Comparison of ENCODE assay signal across 1 cellular context in the genomic region with DNA sequence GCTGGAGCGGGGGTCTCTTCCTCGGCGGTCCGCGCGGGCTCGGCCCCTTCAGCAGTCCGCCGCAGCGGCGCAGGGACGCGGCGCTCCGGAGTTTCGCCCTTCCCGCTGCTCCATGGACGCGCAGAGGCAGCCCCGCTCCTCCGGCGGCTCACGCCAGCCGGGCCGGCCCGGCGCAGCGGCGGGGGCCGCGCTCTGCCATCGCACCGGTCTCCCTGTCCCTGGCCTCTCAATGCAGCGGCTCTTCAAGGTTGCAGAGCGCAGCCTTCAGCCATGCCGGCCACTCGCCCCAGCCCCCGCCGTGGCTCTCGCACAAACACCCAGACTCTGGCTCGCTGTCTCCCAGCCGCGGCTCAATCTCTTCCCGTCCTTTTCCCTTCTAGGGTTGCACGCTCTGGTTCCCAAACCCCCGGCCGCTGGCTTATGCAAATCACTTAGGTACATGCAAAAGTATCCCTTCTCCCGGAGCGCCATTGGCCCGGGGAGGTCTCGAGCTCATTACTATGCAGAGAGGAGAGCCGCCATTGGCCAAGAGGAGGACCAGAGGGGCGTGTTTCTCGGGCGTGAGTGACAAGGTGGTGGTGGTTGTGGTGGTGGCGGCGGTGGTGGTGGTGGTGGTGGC.
TF ChIP-seq lines count a peak whose summit lies in the region.

A gene with protein sequence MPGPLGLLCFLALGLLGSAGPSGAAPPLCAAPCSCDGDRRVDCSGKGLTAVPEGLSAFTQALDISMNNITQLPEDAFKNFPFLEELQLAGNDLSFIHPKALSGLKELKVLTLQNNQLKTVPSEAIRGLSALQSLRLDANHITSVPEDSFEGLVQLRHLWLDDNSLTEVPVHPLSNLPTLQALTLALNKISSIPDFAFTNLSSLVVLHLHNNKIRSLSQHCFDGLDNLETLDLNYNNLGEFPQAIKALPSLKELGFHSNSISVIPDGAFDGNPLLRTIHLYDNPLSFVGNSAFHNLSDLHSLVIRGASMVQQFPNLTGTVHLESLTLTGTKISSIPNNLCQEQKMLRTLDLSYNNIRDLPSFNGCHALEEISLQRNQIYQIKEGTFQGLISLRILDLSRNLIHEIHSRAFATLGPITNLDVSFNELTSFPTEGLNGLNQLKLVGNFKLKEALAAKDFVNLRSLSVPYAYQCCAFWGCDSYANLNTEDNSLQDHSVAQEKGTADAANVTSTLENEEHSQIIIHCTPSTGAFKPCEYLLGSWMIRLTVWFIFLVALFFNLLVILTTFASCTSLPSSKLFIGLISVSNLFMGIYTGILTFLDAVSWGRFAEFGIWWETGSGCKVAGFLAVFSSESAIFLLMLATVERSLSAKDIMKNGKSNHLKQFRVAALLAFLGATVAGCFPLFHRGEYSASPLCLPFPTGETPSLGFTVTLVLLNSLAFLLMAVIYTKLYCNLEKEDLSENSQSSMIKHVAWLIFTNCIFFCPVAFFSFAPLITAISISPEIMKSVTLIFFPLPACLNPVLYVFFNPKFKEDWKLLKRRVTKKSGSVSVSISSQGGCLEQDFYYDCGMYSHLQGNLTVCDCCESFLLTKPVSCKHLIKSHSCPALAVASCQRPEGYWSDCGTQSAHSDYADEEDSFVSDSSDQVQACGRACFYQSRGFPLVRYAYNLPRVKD (minus strand): TSS at position 393 of the 619 bp plus-strand sequence. CDS start 488 bp downstream, outside the sequence.

TF ChIP-seq in SK-N-SH treated with all-trans-retinoic acid at 6 μM for 48 hours, 23 proteins besides CTCF, POLR2A, EP300 and RAD21 (continued from another document):
- TF ChIP-seq, protein P1, sequence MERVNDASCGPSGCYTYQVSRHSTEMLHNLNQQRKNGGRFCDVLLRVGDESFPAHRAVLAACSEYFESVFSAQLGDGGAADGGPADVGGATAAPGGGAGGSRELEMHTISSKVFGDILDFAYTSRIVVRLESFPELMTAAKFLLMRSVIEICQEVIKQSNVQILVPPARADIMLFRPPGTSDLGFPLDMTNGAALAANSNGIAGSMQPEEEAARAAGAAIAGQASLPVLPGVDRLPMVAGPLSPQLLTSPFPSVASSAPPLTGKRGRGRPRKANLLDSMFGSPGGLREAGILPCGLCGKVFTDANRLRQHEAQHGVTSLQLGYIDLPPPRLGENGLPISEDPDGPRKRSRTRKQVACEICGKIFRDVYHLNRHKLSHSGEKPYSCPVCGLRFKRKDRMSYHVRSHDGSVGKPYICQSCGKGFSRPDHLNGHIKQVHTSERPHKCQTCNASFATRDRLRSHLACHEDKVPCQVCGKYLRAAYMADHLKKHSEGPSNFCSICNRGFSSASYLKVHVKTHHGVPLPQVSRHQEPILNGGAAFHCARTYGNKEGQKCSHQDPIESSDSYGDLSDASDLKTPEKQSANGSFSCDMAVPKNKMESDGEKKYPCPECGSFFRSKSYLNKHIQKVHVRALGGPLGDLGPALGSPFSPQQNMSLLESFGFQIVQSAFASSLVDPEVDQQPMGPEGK (CRISPR knock-in tag; IDR thresholded peaks at IDR 0.05; ENCODE audit: borderline replicate concordance), result no peak
- no peak for TF ChIP-seq ZNF70 (CRISPR knock-in tag; IDR thresholded peaks at IDR 0.05)
- TF ChIP-seq GLIS3 (CRISPR knock-in tag; IDR thresholded peaks at IDR 0.05), result no peak
- no peak for TF ChIP-seq ZFP30 (CRISPR knock-in tag; IDR thresholded peaks at IDR 0.05)
- TF ChIP-seq CSDC2 (CRISPR knock-in tag; IDR thresholded peaks at IDR 0.05), result no peak
- TF ChIP-seq BACH2 (CRISPR knock-in tag; IDR thresholded peaks at IDR 0.05; ENCODE audit: borderline replicate concordance), result no peak
- TF ChIP-seq, protein P2, sequence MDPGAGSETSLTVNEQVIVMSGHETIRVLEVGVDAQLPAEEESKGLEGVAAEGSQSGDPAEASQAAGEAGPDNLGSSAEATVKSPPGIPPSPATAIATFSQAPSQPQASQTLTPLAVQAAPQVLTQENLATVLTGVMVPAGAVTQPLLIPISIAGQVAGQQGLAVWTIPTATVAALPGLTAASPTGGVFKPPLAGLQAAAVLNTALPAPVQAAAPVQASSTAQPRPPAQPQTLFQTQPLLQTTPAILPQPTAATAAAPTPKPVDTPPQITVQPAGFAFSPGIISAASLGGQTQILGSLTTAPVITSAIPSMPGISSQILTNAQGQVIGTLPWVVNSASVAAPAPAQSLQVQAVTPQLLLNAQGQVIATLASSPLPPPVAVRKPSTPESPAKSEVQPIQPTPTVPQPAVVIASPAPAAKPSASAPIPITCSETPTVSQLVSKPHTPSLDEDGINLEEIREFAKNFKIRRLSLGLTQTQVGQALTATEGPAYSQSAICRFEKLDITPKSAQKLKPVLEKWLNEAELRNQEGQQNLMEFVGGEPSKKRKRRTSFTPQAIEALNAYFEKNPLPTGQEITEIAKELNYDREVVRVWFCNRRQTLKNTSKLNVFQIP (CRISPR knock-in tag; IDR thresholded peaks at IDR 0.05; ENCODE audit: borderline replicate concordance, low read depth), result no peak
- no peak for TF ChIP-seq ZC3H10 (CRISPR knock-in tag; IDR thresholded peaks at IDR 0.05)
- TF ChIP-seq, protein P3, sequence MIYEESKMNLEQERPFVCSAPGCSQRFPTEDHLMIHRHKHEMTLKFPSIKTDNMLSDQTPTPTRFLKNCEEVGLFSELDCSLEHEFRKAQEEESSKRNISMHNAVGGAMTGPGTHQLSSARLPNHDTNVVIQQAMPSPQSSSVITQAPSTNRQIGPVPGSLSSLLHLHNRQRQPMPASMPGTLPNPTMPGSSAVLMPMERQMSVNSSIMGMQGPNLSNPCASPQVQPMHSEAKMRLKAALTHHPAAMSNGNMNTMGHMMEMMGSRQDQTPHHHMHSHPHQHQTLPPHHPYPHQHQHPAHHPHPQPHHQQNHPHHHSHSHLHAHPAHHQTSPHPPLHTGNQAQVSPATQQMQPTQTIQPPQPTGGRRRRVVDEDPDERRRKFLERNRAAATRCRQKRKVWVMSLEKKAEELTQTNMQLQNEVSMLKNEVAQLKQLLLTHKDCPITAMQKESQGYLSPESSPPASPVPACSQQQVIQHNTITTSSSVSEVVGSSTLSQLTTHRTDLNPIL (CRISPR knock-in tag; IDR thresholded peaks at IDR 0.05; ENCODE audit: low read depth), result no peak
